ENCODE assay signal across 11 cellular contexts in the genomic region with DNA sequence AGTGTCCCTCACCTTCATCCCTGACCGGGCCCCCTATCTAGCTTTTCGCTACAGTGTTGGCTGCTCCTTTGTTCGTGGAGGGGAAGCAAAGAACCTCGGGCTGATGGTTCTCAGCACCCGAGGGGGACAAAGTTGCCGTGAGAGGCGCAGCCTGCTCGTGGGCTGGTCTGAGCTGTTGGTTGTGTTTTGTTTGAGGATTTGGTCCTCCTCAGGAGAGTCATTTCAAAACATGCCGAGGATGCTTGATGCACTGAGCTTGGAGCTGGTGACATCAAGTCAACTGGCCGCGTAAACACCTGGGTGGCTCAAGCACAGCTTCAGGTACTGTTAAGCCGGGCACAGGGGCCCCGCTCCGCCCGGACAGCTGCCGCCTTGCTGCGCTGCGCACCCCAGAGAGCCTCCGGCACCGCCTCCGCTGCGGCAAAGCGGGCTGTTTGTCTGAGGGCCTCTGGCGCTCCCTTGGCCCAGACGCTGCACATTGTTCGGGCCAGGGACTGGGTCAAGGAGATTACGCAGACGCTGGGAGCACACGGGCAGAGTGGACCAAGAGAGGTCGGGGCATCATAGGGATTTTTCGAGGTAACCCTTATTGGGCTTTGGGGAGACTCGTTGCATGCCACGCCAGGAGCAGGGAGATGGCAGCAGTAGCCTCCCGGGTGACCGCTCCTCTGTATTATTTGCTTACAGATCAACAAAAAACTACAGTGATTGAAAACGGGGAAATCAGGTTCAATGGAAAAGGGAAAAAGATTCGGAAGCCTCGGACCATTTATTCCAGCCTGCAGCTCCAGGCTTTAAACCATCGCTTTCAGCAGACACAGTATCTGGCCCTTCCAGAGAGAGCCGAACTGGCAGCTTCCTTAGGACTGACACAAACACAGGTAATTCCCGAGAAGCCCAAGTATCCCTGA. TPM values are rescaled to one million over a fixed set of nuclear protein-coding genes. Genes with fewer than 3 reads are reported as not detected.
DNase-seq lines count a peak whose midpoint lies in the region; ATAC-seq and TF ChIP-seq lines count a peak whose summit lies in the region.
"Had no signal": no experiment of that assay in that cellular context is flagged by ENCODE, and none has a peak within 500 bp of the region (broad histone marks: within the 10 kb centered on the region; RNA-seq: fewer than 3 reads in every experiment).

No MANE protein-coding gene starts in this region.

- no peaks in the 10 kb centered on the region for H3K36me3 ChIP-seq in transverse colon

- peaks cover 4% of the 10 kb centered on the region for H3K9me3 Mint-ChIP-seq in stimulated activated naive CD8-positive, alpha-beta T cell treated with anti-CD3 and anti-CD28 coated beads, Interleukin-15, Interleukin-2, amounts not matched to agents 100 ng/mL and 50 ng/mL, for 24 hours
- H3K9me3 Mint-ChIP-seq in activated T-helper 2 cell treated with anti-CD3 and anti-CD28 coated beads, Interferon-gamma antibody, Interleukin-2, Interleukin-4, amounts not matched to agents 10 μg/mL and 5 μg/mL and 100 μg/mL, durations not matched to agents 14 hours and 24 hours and 36 hours, result no peaks in the 10 kb centered on the region
- H3K9me3 Mint-ChIP-seq in mesothelial cell of epicardium, result no peaks in the 10 kb centered on the region

- peaks cover 25% of the 10 kb centered on the region for H3K4me1 Mint-ChIP-seq in stimulated activated naive CD8-positive, alpha-beta T cell treated with anti-CD3 and anti-CD28 coated beads, Interleukin-15, Interleukin-2, amounts not matched to agents 100 ng/mL and 50 ng/mL, for 24 hours (ENCODE audit: low read depth)
- peaks cover 4% of the 10 kb centered on the region for H3K4me1 Mint-ChIP-seq in activated T-helper 2 cell treated with anti-CD3 and anti-CD28 coated beads, Interferon-gamma antibody, Interleukin-2, Interleukin-4, amounts not matched to agents 10 μg/mL and 5 μg/mL and 100 μg/mL, durations not matched to agents 14 hours and 24 hours and 36 hours (ENCODE audit: low read depth)
- peaks cover 32% of the 10 kb centered on the region for H3K4me1 Mint-ChIP-seq in mesothelial cell of epicardium

- no peak overlapping the region for H3K4me3 ChIP-seq in transverse colon

- H3K36me3 Mint-ChIP-seq in stimulated activated naive CD8-positive, alpha-beta T cell treated with anti-CD3 and anti-CD28 coated beads, Interleukin-15, Interleukin-2, amounts not matched to agents 100 ng/mL and 50 ng/mL, for 24 hours (ENCODE audit: low read depth), result peaks cover 5% of the 10 kb centered on the region
- H3K36me3 Mint-ChIP-seq in activated T-helper 2 cell treated with anti-CD3 and anti-CD28 coated beads, Interferon-gamma antibody, Interleukin-2, Interleukin-4, amounts not matched to agents 10 μg/mL and 5 μg/mL and 100 μg/mL, durations not matched to agents 14 hours and 24 hours and 36 hours (ENCODE audit: low read depth), result peaks cover 3% of the 10 kb centered on the region
- peaks cover 34% of the 10 kb centered on the region for H3K36me3 Mint-ChIP-seq in mesothelial cell of epicardium

- no peak overlapping the region for H3K27ac ChIP-seq in transverse colon

- in situ Hi-C loops in transverse colon (cut with MboI; ENCODE audit: low pct_ligation_motif_present in 1 of 4, low pct_unique_long_range_greater_than_20kb in 1 of 4, low sequenced_read_pairs in 3 of 4), result no loop called here

- H3K27me3 ChIP-seq in transverse colon, result peaks cover 100% of the 10 kb centered on the region

- H3K4me3 Mint-ChIP-seq in stimulated activated naive CD8-positive, alpha-beta T cell treated with anti-CD3 and anti-CD28 coated beads, Interleukin-15, Interleukin-2, amounts not matched to agents 100 ng/mL and 50 ng/mL, for 24 hours, result peak overlapping the region; percentile 66
- peak overlapping the region; percentile 64 for H3K4me3 Mint-ChIP-seq in activated T-helper 2 cell treated with anti-CD3 and anti-CD28 coated beads, Interferon-gamma antibody, Interleukin-2, Interleukin-4, amounts not matched to agents 10 μg/mL and 5 μg/mL and 100 μg/mL, durations not matched to agents 14 hours and 24 hours and 36 hours (ENCODE audit: low read depth)
- peak overlapping the region; percentile 83 for H3K4me3 Mint-ChIP-seq in mesothelial cell of epicardium

- ATAC-seq in stimulated activated naive CD8-positive, alpha-beta T cell treated with anti-CD3 and anti-CD28 coated beads, Interleukin-15, Interleukin-2, amounts not matched to agents 100 U/mL and 50 U/mL, for 24 hours, result no peak
- ATAC-seq in HG02642 (IDR thresholded peaks at IDR 0.05; ENCODE audit: poor library complexity, unreplicated experiment), result no peak

- WGBS in transverse colon (ENCODE audit: low coverage in 1 of 2), 2 donors, result 18 to 20% methylated on average over 1 to 31 of the region's 41 CpGs

- H3K4me1 ChIP-seq in transverse colon, result peaks cover 0 to 40% (median 19%) of the 10 kb centered on the region in 4 donors

- no peaks in the 10 kb centered on the region for H3K9me3 ChIP-seq in transverse colon

- DNase-seq in stimulated activated naive CD8-positive, alpha-beta T cell treated with anti-CD3 and anti-CD28 coated beads, Interleukin-15, Interleukin-2, amounts not matched to agents 100 U/mL and 50 U/mL, for 24 hours, result no peak
- no peak for DNase-seq in activated T-helper 2 cell treated with anti-CD3 and anti-CD28 coated beads, Interferon-gamma antibody, Interleukin-2, Interleukin-4, amounts not matched to agents 10 μg/mL and 5 μg/mL and 100 μg/mL, durations not matched to agents 14 hours and 24 hours and 36 hours (ENCODE audit: low spot score)
- DNase-seq in mesothelial cell of epicardium (ENCODE audit: low spot score in 2 of 2, unreplicated experiment in 2 of 2) (no peak), transverse colon (no peak), Ammon's horn (ENCODE audit: low spot score) (no peak), NOMO-1 treated with dmso at 0.1 percent for 144 hours (lab: John Stamatoyannopoulos, UW; ENCODE audit: unreplicated experiment) (no peak)
- DNase-seq: effector memory CD4-positive, alpha-beta T cell; NCI-H1694; SIG-M5 had no signal

- intact Hi-C loops in activated T-helper 2 cell treated with anti-CD3 and anti-CD28 coated beads, Interferon-gamma antibody, Interleukin-2, Interleukin-4, amounts not matched to agents 10 μg/mL and 5 μg/mL and 100 μg/mL, durations not matched to agents 14 hours and 24 hours and 36 hours (cut with micrococcal nuclease), result no loop called here
- intact Hi-C loops in transverse colon (cut with DNase I; ENCODE audit: low total_unique reads), result no loop called here

- no peak for TF ChIP-seq EP300 in transverse colon (IDR thresholded peaks at IDR 0.05; ENCODE audit: low read depth)

- TF ChIP-seq CTCF in mesothelial cell of epicardium (IDR thresholded peaks at IDR 0.05; ENCODE audit: unreplicated experiment) (no peak), transverse colon (IDR thresholded peaks at IDR 0.05) (no peak)

- TF ChIP-seq POLR2A in transverse colon (IDR thresholded peaks at IDR 0.05), result no peak

- H3K27ac Mint-ChIP-seq in stimulated activated naive CD8-positive, alpha-beta T cell treated with anti-CD3 and anti-CD28 coated beads, Interleukin-15, Interleukin-2, amounts not matched to agents 100 ng/mL and 50 ng/mL, for 24 hours, result no peak overlapping the region
- no peak overlapping the region for H3K27ac Mint-ChIP-seq in activated T-helper 2 cell treated with anti-CD3 and anti-CD28 coated beads, Interferon-gamma antibody, Interleukin-2, Interleukin-4, amounts not matched to agents 10 μg/mL and 5 μg/mL and 100 μg/mL, durations not matched to agents 14 hours and 24 hours and 36 hours
- H3K27ac Mint-ChIP-seq in mesothelial cell of epicardium, result peak overlapping the region; percentile 96

- peaks cover 83% of the 10 kb centered on the region for H3K27me3 Mint-ChIP-seq in stimulated activated naive CD8-positive, alpha-beta T cell treated with anti-CD3 and anti-CD28 coated beads, Interleukin-15, Interleukin-2, amounts not matched to agents 100 ng/mL and 50 ng/mL, for 24 hours
- peaks cover 85% of the 10 kb centered on the region for H3K27me3 Mint-ChIP-seq in activated T-helper 2 cell treated with anti-CD3 and anti-CD28 coated beads, Interferon-gamma antibody, Interleukin-2, Interleukin-4, amounts not matched to agents 10 μg/mL and 5 μg/mL and 100 μg/mL, durations not matched to agents 14 hours and 24 hours and 36 hours (ENCODE audit: low read depth)
- H3K27me3 Mint-ChIP-seq in mesothelial cell of epicardium (ENCODE audit: low read depth), result peaks cover 90% of the 10 kb centered on the region

RNA-seq across cellular contexts. Expression of a gene that starts 1.9 kb away (rescaled TPM):
- total RNA-seq in activated T-helper 2 cell treated with anti-CD3 and anti-CD28 coated beads, Interferon-gamma antibody, Interleukin-2, Interleukin-4, amounts not matched to agents 10 μg/mL and 5 μg/mL and 100 μg/mL, durations not matched to agents 14 hours and 24 hours and 36 hours, result not detected in 2 replicates
- total RNA-seq in mesothelial cell of epicardium (10.4 to 11.1 TPM (median 10.9 TPM) in 3 replicates), transverse colon (not detected)

RNA-seq across cellular contexts. Expression of a gene that starts 17.4 kb away (rescaled TPM):
- total RNA-seq in activated T-helper 2 cell treated with anti-CD3 and anti-CD28 coated beads, Interferon-gamma antibody, Interleukin-2, Interleukin-4, amounts not matched to agents 10 μg/mL and 5 μg/mL and 100 μg/mL, durations not matched to agents 14 hours and 24 hours and 36 hours, result not detected in 2 replicates
- total RNA-seq in mesothelial cell of epicardium (33.4 to 36.9 TPM (median 34.3 TPM) in 3 replicates), transverse colon (not detected)

Comparison
In these comparisons a context has a peak if more than half of its experiments do, and no peak if none do; other contexts are left out.
1. RNA of a gene that starts 1.9 kb away (total RNA-seq): 10.4 to 11.1 TPM in mesothelial cell of epicardium; not detected in activated T-helper 2 cell treated with anti-CD3 and anti-CD28 coated beads, Interferon-gamma antibody, Interleukin-2, Interleukin-4, amounts not matched to agents 10 μg/mL and 5 μg/mL and 100 μg/mL, durations not matched to agents 14 hours and 24 hours and 36 hours and not detected in transverse colon; every median in the first group is over 10 times any median in the second.
2. RNA of a gene that starts 17.4 kb away (total RNA-seq): 33.4 to 36.9 TPM in mesothelial cell of epicardium; not detected in activated T-helper 2 cell treated with anti-CD3 and anti-CD28 coated beads, Interferon-gamma antibody, Interleukin-2, Interleukin-4, amounts not matched to agents 10 μg/mL and 5 μg/mL and 100 μg/mL, durations not matched to agents 14 hours and 24 hours and 36 hours and not detected in transverse colon; every median in the first group is over 10 times any median in the second.
3. Peak in every context shown above with its lines, with median percentiles within 50 percentile points of each other: H3K4me3 Mint-ChIP-seq.